8 cellular contexts compared by ENCODE assay signal in the genomic region with DNA sequence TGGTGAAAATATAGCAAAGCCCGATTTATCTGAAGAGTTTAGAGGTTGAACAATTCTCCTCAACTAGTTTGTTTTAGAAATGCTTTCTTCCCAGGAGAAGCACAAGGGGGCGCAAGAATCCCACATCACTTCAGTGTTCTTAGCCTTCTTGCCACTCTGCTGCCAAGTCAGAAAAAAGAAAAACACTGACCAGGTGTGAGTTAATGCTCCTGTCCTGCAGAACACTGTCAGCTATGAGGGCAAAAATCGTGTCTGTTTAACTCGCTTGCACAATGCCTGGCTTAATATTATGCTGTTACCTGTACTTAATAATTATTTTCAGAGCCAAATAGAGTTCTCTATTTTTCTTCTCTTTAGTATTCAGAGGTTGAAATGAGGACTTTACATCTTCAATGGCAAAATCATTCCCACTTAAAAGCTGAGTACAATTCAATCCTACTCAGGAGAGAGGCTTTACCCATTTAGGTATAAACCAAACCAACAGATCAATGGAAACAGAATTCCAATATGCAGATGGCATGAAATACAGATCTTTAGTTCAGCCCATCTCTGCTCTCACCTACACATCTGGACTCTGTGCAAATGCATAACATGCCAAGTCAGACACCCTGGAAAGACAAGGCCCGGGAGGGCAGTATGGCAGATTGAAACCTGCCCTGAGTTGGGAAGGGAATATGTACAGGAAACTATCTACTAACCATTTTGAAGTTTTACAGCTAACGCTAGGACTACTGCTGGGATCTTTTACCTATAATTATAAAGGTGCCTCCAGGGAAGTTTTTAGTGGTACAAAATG.
DNase-seq lines count a peak whose midpoint lies in the region; ATAC-seq and TF ChIP-seq lines count a peak whose summit lies in the region.

No MANE protein-coding gene starts in this region.

- no peak overlapping the region for H3K27ac Mint-ChIP-seq in activated naive CD8-positive, alpha-beta T cell treated with anti-CD3 and anti-CD28 coated beads, Interleukin-2, amount 50 U/mL, for 24 hours

- peak; percentile 57 for ATAC-seq in activated naive CD8-positive, alpha-beta T cell treated with anti-CD3 and anti-CD28 coated beads, Interleukin-2, amount 50 U/mL, for 24 hours
- ATAC-seq in heart left ventricle (peak; percentile 29 to 73 (median 65)), GM18870 (IDR thresholded peaks at IDR 0.05; ENCODE audit: unreplicated experiment) (no peak), HG02642 (IDR thresholded peaks at IDR 0.05; ENCODE audit: poor library complexity, unreplicated experiment) (no peak)

- 22 to 25% (median 24%) methylated on average over 6 of the region's 6 CpGs for WGBS in heart left ventricle, 4 donors

- no peaks in the 10 kb centered on the region for H3K27me3 Mint-ChIP-seq in activated naive CD8-positive, alpha-beta T cell treated with anti-CD3 and anti-CD28 coated beads, Interleukin-2, amount 50 U/mL, for 24 hours

- TF ChIP-seq CTCF in NB4 (IDR thresholded peaks at IDR 0.05; ENCODE audit: low read depth, low read length) (peak; percentile 86), heart left ventricle (IDR thresholded peaks at IDR 0.05) (peak; percentile 65 to 91 (median 87)), retinal pigment epithelial cell (conservative IDR thresholded peaks at IDR 0.05; ENCODE audit: low read depth, low read length) (peak; percentile 82)

- no peaks in the 10 kb centered on the region for H3K9me3 ChIP-seq in heart left ventricle

- no peaks in the 10 kb centered on the region for H3K27me3 ChIP-seq in heart left ventricle

- H3K4me1 Mint-ChIP-seq in activated naive CD8-positive, alpha-beta T cell treated with anti-CD3 and anti-CD28 coated beads, Interleukin-2, amount 50 U/mL, for 24 hours: peaks cover 43% of the 10 kb centered on the region

- peaks cover 29% of the 10 kb centered on the region for H3K36me3 Mint-ChIP-seq in activated naive CD8-positive, alpha-beta T cell treated with anti-CD3 and anti-CD28 coated beads, Interleukin-2, amount 50 U/mL, for 24 hours (ENCODE audit: low read depth)

- peaks cover 0 to 62% (median 15%) of the 10 kb centered on the region in 12 donors for H3K4me1 ChIP-seq in heart left ventricle

- H3K4me3 ChIP-seq in NB4 (ENCODE audit: low read depth, low read length) (no peak overlapping the region), heart left ventricle (no peak overlapping the region), retinal pigment epithelial cell (ENCODE audit: low read length) (no peak overlapping the region)

- intact Hi-C loops in heart left ventricle (cut with DNase I): loop anchor here (1.0 to 10.0 kb wide), 11 partner anchors 33 to 153 kb away; partner anchors contain the start of genes ARMC12 (in 6 of the 10) and FKBP5 (in 4 of the 10)

- TF ChIP-seq POLR2A in NB4 (IDR thresholded peaks at IDR 0.05; ENCODE audit: extremely low read depth, insufficient read length): no peak
- no peak for TF ChIP-seq POLR2A in heart left ventricle (IDR thresholded peaks at IDR 0.05)

- DNase-seq in EL: peak; percentile 74
- peak; percentile 82 for DNase-seq in NB4 (ENCODE audit: low read depth)
- DNase-seq in T follicular helper cell (ENCODE audit: low read depth): peak; percentile 63
- DNase-seq in activated naive CD8-positive, alpha-beta T cell treated with anti-CD3 and anti-CD28 coated beads, Interleukin-2, amount 50 U/mL, for 24 hours: peak; percentile 72
- peak in 4 of 5 donors; percentile 42 to 74 (median 62) for DNase-seq in heart left ventricle
- DNase-seq in retinal pigment epithelial cell (ENCODE audit: low read depth): no peak

- no peaks in the 10 kb centered on the region for H3K9me3 Mint-ChIP-seq in activated naive CD8-positive, alpha-beta T cell treated with anti-CD3 and anti-CD28 coated beads, Interleukin-2, amount 50 U/mL, for 24 hours

- peaks cover 0 to 84% (median 25%) of the 10 kb centered on the region in 9 donors for H3K36me3 ChIP-seq in heart left ventricle

- H3K27ac ChIP-seq in heart left ventricle: peak overlapping the region in 4 of 12 donors; percentile 4 to 92 (median 59)

- no peak overlapping the region for H3K4me3 Mint-ChIP-seq in activated naive CD8-positive, alpha-beta T cell treated with anti-CD3 and anti-CD28 coated beads, Interleukin-2, amount 50 U/mL, for 24 hours

Comparison
In these comparisons a context has a peak if more than half of its experiments do, and no peak if none do; other contexts are left out.
1. ATAC-seq: peak in activated naive CD8-positive, alpha-beta T cell treated with anti-CD3 and anti-CD28 coated beads, Interleukin-2, amount 50 U/mL, for 24 hours (single experiment) and heart left ventricle (4 of 4); none in GM18870 (single experiment) and HG02642 (single experiment).
2. Peak in every context shown above with its lines, with median percentiles within 50 percentile points of each other: CTCF ChIP-seq.